In the genomic region with DNA sequence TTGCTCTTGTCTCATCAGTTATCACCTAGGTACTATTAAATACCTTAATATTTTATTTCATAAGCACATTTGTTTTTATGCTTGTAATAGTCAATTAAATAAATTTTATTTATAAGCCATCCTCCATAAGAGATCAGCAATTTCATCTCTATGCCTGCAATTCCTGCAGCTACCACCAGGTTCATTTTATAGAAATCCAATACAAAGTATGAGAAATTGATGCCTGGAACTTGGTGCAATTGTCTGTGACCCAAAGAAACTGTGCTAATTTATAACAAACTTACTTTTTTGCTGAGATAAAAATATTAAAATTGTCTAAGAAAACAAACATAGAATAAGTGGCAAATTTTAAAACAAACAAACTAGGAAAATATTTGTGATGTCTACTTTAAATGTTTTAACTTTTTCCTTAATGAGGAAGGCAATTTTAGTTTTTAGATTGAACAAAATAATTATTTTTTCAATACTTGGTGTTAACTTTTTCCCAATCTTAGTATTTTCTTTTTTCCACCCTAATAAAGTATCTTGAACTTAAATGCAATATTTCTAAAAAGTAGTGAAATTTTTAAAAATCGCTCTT, we compare ENCODE assay signal across 11 cellular contexts.
A peak's percentile ranks its signal among the peaks of the same experiment; 100 is the strongest.
DNase-seq lines count a peak whose midpoint lies in the region; ATAC-seq and TF ChIP-seq lines count a peak whose summit lies in the region.
"Had no signal": no experiment of that assay in that cellular context is flagged by ENCODE, and none has a peak within 500 bp of the region (broad histone marks: within the 10 kb centered on the region; RNA-seq: fewer than 3 reads in every experiment).

No MANE protein-coding gene starts in this region.

- no peak overlapping the region for H3K56ac ChIP-seq in mesendoderm (ENCODE audit: low read length)

- H3K9me3 ChIP-seq in Peyer's patch (no peaks in the 10 kb centered on the region), esophagus muscularis mucosa (no peaks in the 10 kb centered on the region)
- H3K9me3 ChIP-seq: stomach had no signal

- no peak overlapping the region for H3K23ac ChIP-seq in mesendoderm (ENCODE audit: low read length)

- no peak overlapping the region for H2BK120ac ChIP-seq in mesendoderm (ENCODE audit: low read depth, low read length)

- TF ChIP-seq EP300 in esophagus muscularis mucosa (IDR thresholded peaks at IDR 0.05), result no peak

- H3K4ac ChIP-seq in mesendoderm (ENCODE audit: low read depth, low read length), result no peak overlapping the region

- H3K27me3 Mint-ChIP-seq in stimulated activated naive CD8-positive, alpha-beta T cell treated with anti-CD3 and anti-CD28 coated beads, Interleukin-15, amount 100 ng/mL, for 72 hours, result no peaks in the 10 kb centered on the region
- H3K27me3 Mint-ChIP-seq: memory B cell had no signal

- no peak overlapping the region for H4K8ac ChIP-seq in mesendoderm (ENCODE audit: low read depth, low read length)

- no peak overlapping the region for H3K18ac ChIP-seq in mesendoderm (ENCODE audit: low read length)

- intact Hi-C loops in esophagus muscularis mucosa (cut with DNase I), result no loop called here

- H2BK5ac ChIP-seq in mesendoderm (ENCODE audit: low read length), result no peak overlapping the region

- DNase-seq in stimulated activated naive CD8-positive, alpha-beta T cell treated with anti-CD3 and anti-CD28 coated beads, Interleukin-15, Interleukin-2, amounts not matched to agents 100 U/mL and 50 U/mL, for 24 hours, result peak; percentile 4
- DNase-seq in stimulated activated naive CD8-positive, alpha-beta T cell treated with anti-CD3 and anti-CD28 coated beads, Interleukin-15, amount 100 ng/mL, for 72 hours, result no peak
- DNase-seq in Peyer's patch (no peak), foreskin keratinocyte (no peak), esophagus muscularis mucosa (ENCODE audit: extremely low spot score) (no peak), ureter (ENCODE audit: low spot score) (no peak), mesendoderm (no peak)
- DNase-seq: activated naive CD4-positive, alpha-beta T cell treated with Interleukin-2 at 50 U/mL for 16 hours; stomach had no signal

- no peak for TF ChIP-seq POLR2A in Peyer's patch (IDR thresholded peaks at IDR 0.05)
- TF ChIP-seq POLR2A in esophagus muscularis mucosa (IDR thresholded peaks at IDR 0.05; ENCODE audit: low read depth), result no peak

- no peak overlapping the region for H3K4me2 ChIP-seq in mesendoderm (ENCODE audit: low read length)

- H4K5ac ChIP-seq in mesendoderm (ENCODE audit: low read length), result no peak overlapping the region

- H3K36me3 ChIP-seq in Peyer's patch (no peaks in the 10 kb centered on the region), esophagus muscularis mucosa (no peaks in the 10 kb centered on the region), mesendoderm (ENCODE audit: control insufficient read depth, insufficient read depth, low read length) (no peaks in the 10 kb centered on the region)
- H3K36me3 ChIP-seq: stomach had no signal

- H3K4me1 ChIP-seq in Peyer's patch (no peaks in the 10 kb centered on the region), foreskin keratinocyte (peaks cover 10% of the 10 kb centered on the region), esophagus muscularis mucosa (no peaks in the 10 kb centered on the region), mesendoderm (ENCODE audit: control insufficient read depth, low read depth, low read length) (peaks cover 3% of the 10 kb centered on the region)
- H3K4me1 ChIP-seq: stomach had no signal

- H3K79me2 ChIP-seq in mesendoderm (ENCODE audit: control insufficient read depth, insufficient read depth, low read length), result no peaks in the 10 kb centered on the region

- H3K9ac ChIP-seq in mesendoderm (ENCODE audit: low read length), result no peak overlapping the region

- H3K4me3 ChIP-seq in Peyer's patch (no peak overlapping the region), esophagus muscularis mucosa (no peak overlapping the region), mesendoderm (ENCODE audit: low read length) (no peak overlapping the region)
- H3K4me3 ChIP-seq: stomach had no signal

- H3K27ac Mint-ChIP-seq in stimulated activated naive CD8-positive, alpha-beta T cell treated with anti-CD3 and anti-CD28 coated beads, Interleukin-15, amount 100 ng/mL, for 72 hours, result no peak overlapping the region
- H3K27ac Mint-ChIP-seq: memory B cell had no signal

- no peaks in the 10 kb centered on the region for H3K27me3 ChIP-seq in Peyer's patch
- no peaks in the 10 kb centered on the region for H3K27me3 ChIP-seq in foreskin keratinocyte
- no peaks in the 10 kb centered on the region for H3K27me3 ChIP-seq in esophagus muscularis mucosa
- no peaks in the 10 kb centered on the region for H3K27me3 ChIP-seq in mesendoderm (ENCODE audit: insufficient read depth, low read length, poor library complexity)
- H3K27me3 ChIP-seq: stomach had no signal

- H2AK5ac ChIP-seq in mesendoderm (ENCODE audit: low read length), result no peak overlapping the region

- H3K4me1 Mint-ChIP-seq in stimulated activated naive CD8-positive, alpha-beta T cell treated with anti-CD3 and anti-CD28 coated beads, Interleukin-15, amount 100 ng/mL, for 72 hours, result no peaks in the 10 kb centered on the region
- H3K4me1 Mint-ChIP-seq: memory B cell had no signal

- no peak for ATAC-seq in stimulated activated naive CD8-positive, alpha-beta T cell treated with anti-CD3 and anti-CD28 coated beads, Interleukin-15, Interleukin-2, amounts not matched to agents 100 U/mL and 50 U/mL, for 24 hours
- ATAC-seq in stimulated activated naive CD8-positive, alpha-beta T cell treated with anti-CD3 and anti-CD28 coated beads, Interleukin-15, amount 100 ng/mL, for 72 hours, result no peak
- ATAC-seq in foreskin keratinocyte, result no peak
- no peak for ATAC-seq in GM18858 (IDR thresholded peaks at IDR 0.05; ENCODE audit: unreplicated experiment)

- H3K27ac ChIP-seq in Peyer's patch (no peak overlapping the region), foreskin keratinocyte (no peak overlapping the region), esophagus muscularis mucosa (replicated peaks in 1 of 4) (no peak overlapping the region), mesendoderm (ENCODE audit: low read depth, low read length) (no peak overlapping the region)
- H3K27ac ChIP-seq: stomach had no signal

- no peak overlapping the region for H2BK15ac ChIP-seq in mesendoderm (replicated peaks; ENCODE audit: low read depth)

- TF ChIP-seq CTCF in Peyer's patch (IDR thresholded peaks at IDR 0.05), result peak in 5 of 6 experiments; percentile 13 to 41 (median 38)
- TF ChIP-seq CTCF in foreskin keratinocyte (conservative IDR thresholded peaks at IDR 0.05), result peak; percentile 51
- peak in 1 of 3 experiments; percentile 32 for TF ChIP-seq CTCF in esophagus muscularis mucosa (IDR thresholded peaks at IDR 0.05)

- H3K4me3 Mint-ChIP-seq in stimulated activated naive CD8-positive, alpha-beta T cell treated with anti-CD3 and anti-CD28 coated beads, Interleukin-15, amount 100 ng/mL, for 72 hours, result no peak overlapping the region
- H3K4me3 Mint-ChIP-seq: memory B cell had no signal

- peaks cover 20 to 21% of the 10 kb centered on the region in 2 donors for H3K9me3 Mint-ChIP-seq in stimulated activated naive CD8-positive, alpha-beta T cell treated with anti-CD3 and anti-CD28 coated beads, Interleukin-15, amount 100 ng/mL, for 72 hours

- WGBS in esophagus muscularis mucosa, result 100% methylated on average over 1 of the region's 1 CpG
- WGBS in mesendoderm (ENCODE audit: extremely low coverage, insufficient coverage, low lambda C conversion rate), result no CpG with 5 or more reads among the region's 1 CpG

- H3K79me1 ChIP-seq in mesendoderm (ENCODE audit: low read length), result no peaks in the 10 kb centered on the region
